ENCODE assay signal across 8 cellular contexts in genomic region chr13:110615005-110615321, GRCh38. TPM values are rescaled to one million over a fixed set of nuclear protein-coding genes. Genes with fewer than 3 reads are reported as not detected.
DNase-seq lines count a peak whose midpoint lies in the region; TF ChIP-seq lines count a peak whose summit lies in the region.

No MANE protein-coding gene starts in this region.

- peak overlapping the region; percentile 79 for H3K9ac ChIP-seq in OCI-LY3 (ENCODE audit: low read length)

- peaks cover 5% of the 10 kb centered on the region for H3K36me3 Mint-ChIP-seq in neural crest cell (ENCODE audit: low read depth)

- H3K27ac Mint-ChIP-seq in neural crest cell (ENCODE audit: unreplicated experiment): peak overlapping the region; percentile 41

- TF ChIP-seq CTCF in C4-2B (conservative IDR thresholded peaks at IDR 0.05) (no peak), OCI-LY3 (IDR thresholded peaks at IDR 0.05; ENCODE audit: low read depth, low read length) (no peak), neural crest cell (conservative IDR thresholded peaks at IDR 0.05) (no peak)

- no peaks in the 10 kb centered on the region for H3K36me3 ChIP-seq in OCI-LY3 (replicated peaks; ENCODE audit: low read depth, low read length)
- no peaks in the 10 kb centered on the region for H3K36me3 ChIP-seq in effector memory CD4-positive, alpha-beta T cell (ENCODE audit: control insufficient read depth, insufficient read depth, low read length)

- H3K4me3 ChIP-seq in OCI-LY3 (ENCODE audit: low read length): peak overlapping the region; percentile 93
- peak overlapping the region; percentile 72 for H3K4me3 ChIP-seq in effector memory CD4-positive, alpha-beta T cell (ENCODE audit: insufficient read depth, low read depth, low read length, poor library complexity, severe bottlenecking)

- H3K4me3 Mint-ChIP-seq in neural crest cell: peak overlapping the region; percentile 97

- peaks cover 8% of the 10 kb centered on the region for H3K9me3 Mint-ChIP-seq in neural crest cell

- DNase-seq in effector memory CD4-positive, alpha-beta T cell: no peak
- DNase-seq in neural crest cell (ENCODE audit: low read depth, low spot score): no peak
- DNase-seq in NCI-H2171 treated with DMSO at 0.1 percent for 48 hours (lab: John Stamatoyannopoulos, UW): no peak
- DNase-seq in KG1 (lab: John Stamatoyannopoulos, UW): no peak
- DNase-seq in NCI-H82 (lab: John Stamatoyannopoulos, UW): no peak
- no peak for DNase-seq in NCI-H446 treated with DMSO at 0.1 percent for 48 hours (lab: John Stamatoyannopoulos, UW)

- H4K20me1 ChIP-seq in OCI-LY3 (ENCODE audit: insufficient read depth, low read length): peaks cover 31% of the 10 kb centered on the region

- no peaks in the 10 kb centered on the region for H3K9me3 ChIP-seq in OCI-LY3 (ENCODE audit: insufficient read depth, low read length)
- no peaks in the 10 kb centered on the region for H3K9me3 ChIP-seq in effector memory CD4-positive, alpha-beta T cell (ENCODE audit: control insufficient read depth, low read length)

- H3K4me1 Mint-ChIP-seq in neural crest cell: peaks cover 24% of the 10 kb centered on the region

- H3K27me3 Mint-ChIP-seq in neural crest cell (ENCODE audit: low read depth): peaks cover 41% of the 10 kb centered on the region

- H2AFZ ChIP-seq in OCI-LY3 (ENCODE audit: low read depth, low read length): peak overlapping the region; percentile 21

- H3K4me1 ChIP-seq in OCI-LY3 (ENCODE audit: low read length): peaks cover 37% of the 10 kb centered on the region
- H3K4me1 ChIP-seq in effector memory CD4-positive, alpha-beta T cell (ENCODE audit: control insufficient read depth, insufficient read depth, low read length, poor library complexity, severe bottlenecking): peaks cover 8% of the 10 kb centered on the region

- H3K4me2 ChIP-seq in OCI-LY3 (ENCODE audit: low read length): peak overlapping the region; percentile 93

- H3K79me2 ChIP-seq in OCI-LY3 (ENCODE audit: low read length): peaks cover 46% of the 10 kb centered on the region

- H3K27me3 ChIP-seq in OCI-LY3 (ENCODE audit: low read depth, low read length): no peaks in the 10 kb centered on the region
- H3K27me3 ChIP-seq in effector memory CD4-positive, alpha-beta T cell (replicated peaks; ENCODE audit: control insufficient read depth, insufficient read depth, low read length, poor library complexity, severe bottlenecking): no peaks in the 10 kb centered on the region

- peak overlapping the region; percentile 90 for H3K27ac ChIP-seq in C4-2B
- H3K27ac ChIP-seq in OCI-LY3 (ENCODE audit: low read length): peak overlapping the region; percentile 7; the same call in 1 of the 2 replicates
- H3K27ac ChIP-seq in effector memory CD4-positive, alpha-beta T cell (ENCODE audit: insufficient read depth, low read length, poor library complexity, severe bottlenecking): no peak overlapping the region

RNA-seq across cellular contexts. Expression of gene NAXD, which starts 0.4 kb away (rescaled TPM):
- total RNA-seq in neural crest cell: 33.5 and 35.0 TPM in 2 replicates

RNA-seq across cellular contexts. Expression of gene RAB20, which starts 53.4 kb away (rescaled TPM):
- total RNA-seq in neural crest cell: 0.59 and 0.77 TPM in 2 replicates
